Comparison of ENCODE assay signal across 8 cellular contexts in genomic region chr17:80780381-80781187, GRCh38.
A peak's percentile ranks its signal among the peaks of the same experiment; 100 is the strongest.
DNase-seq lines count a peak whose midpoint lies in the region; ATAC-seq, FAIRE-seq and TF ChIP-seq lines count a peak whose summit lies in the region.

No MANE protein-coding gene starts in this region.

- H3K4me3 Mint-ChIP-seq in HFFc6 (peak overlapping the region; percentile 64), WTC11 (no peak overlapping the region)

- H3K36me3 ChIP-seq in mucosa of descending colon (ENCODE audit: low read depth), result no peaks in the 10 kb centered on the region

- CTCF ChIA-PET in WTC11 (lab: Charles Lee), result no interaction called here

- H3K27ac Mint-ChIP-seq in HFFc6 (peak overlapping the region; percentile 92), WTC11 (peak overlapping the region; percentile 81)

- POLR2A ChIA-PET in WTC11 (lab: Charles Lee), result interaction anchor here (1.0 kb wide), 1 partner anchor 10 kb away, joined by 3 read pairs; no protein-coding TSS in a partner anchor

- ATAC-seq in WTC11 (no peak), mucosa of descending colon (peak; percentile 20), GM18519 (IDR thresholded peaks at IDR 0.05; ENCODE audit: low FRiP score, unreplicated experiment) (no peak)

- H3K4me1 Mint-ChIP-seq in HFFc6 (ENCODE audit: low read depth) (peaks cover 31% of the 10 kb centered on the region), WTC11 (peaks cover 35% of the 10 kb centered on the region)

- H3K36me3 Mint-ChIP-seq in HFFc6 (ENCODE audit: low read depth) (peaks cover 34% of the 10 kb centered on the region), WTC11 (peaks cover 4% of the 10 kb centered on the region)

- TF ChIP-seq CTCF in HFFc6 (IDR thresholded peaks at IDR 0.05), result no peak
- no peak for TF ChIP-seq CTCF in WTC11 (IDR thresholded peaks at IDR 0.05)
- TF ChIP-seq CTCF in mucosa of descending colon (IDR thresholded peaks at IDR 0.05), result no peak

- no peak for FAIRE-seq in urothelium cell line (lab: Jason Lieb, UNC)

- H3K4me3 ChIP-seq in mucosa of descending colon, result no peak overlapping the region

- H3K9me3 Mint-ChIP-seq in HFFc6, result no peaks in the 10 kb centered on the region
- no peaks in the 10 kb centered on the region for H3K9me3 Mint-ChIP-seq in WTC11

- peaks cover 9% of the 10 kb centered on the region for H3K4me1 ChIP-seq in mucosa of descending colon (ENCODE audit: low read depth)

- peak; percentile 32 for DNase-seq in GF-D8 (lab: John Stamatoyannopoulos, UW)
- peak; percentile 47 for DNase-seq in HFFc6
- no peak for DNase-seq in WTC11 (ENCODE audit: low spot score)
- no peak for DNase-seq in mucosa of descending colon
- DNase-seq in middle frontal gyrus (ENCODE audit: extremely low spot score, low spot score), result no peak
- DNase-seq in kidney tubule cell (ENCODE audit: low spot score), result no peak
- DNase-seq in urothelium cell line (ENCODE audit: low spot score), result no peak

- intact Hi-C loops in mucosa of descending colon (cut with DNase I, micrococcal nuclease), result no loop called here

- no peaks in the 10 kb centered on the region for H3K9me3 ChIP-seq in mucosa of descending colon

- peaks cover 3% of the 10 kb centered on the region for H3K27me3 Mint-ChIP-seq in HFFc6 (ENCODE audit: insufficient read depth)
- H3K27me3 Mint-ChIP-seq in WTC11 (ENCODE audit: low read depth), result no peaks in the 10 kb centered on the region

TF ChIP-seq in WTC11, 78 proteins besides CTCF, POLR2A, EP300 and RAD21:
- TF ChIP-seq ZMAT4 (CRISPR knock-in tag; IDR thresholded peaks at IDR 0.05), result no peak
- TF ChIP-seq EMX1 (CRISPR knock-in tag; IDR thresholded peaks at IDR 0.05), result no peak

Comparison
In these comparisons a context has a peak if more than half of its experiments do, and no peak if none do; other contexts are left out.
1. DNase-seq: peak in GF-D8 (single experiment) and HFFc6 (single experiment); none in WTC11 (single experiment), mucosa of descending colon (0 of 3), middle frontal gyrus (single experiment), kidney tubule cell (single experiment) and urothelium cell line (single experiment).